ENCODE assay signal across 2 cellular contexts in the genomic region with DNA sequence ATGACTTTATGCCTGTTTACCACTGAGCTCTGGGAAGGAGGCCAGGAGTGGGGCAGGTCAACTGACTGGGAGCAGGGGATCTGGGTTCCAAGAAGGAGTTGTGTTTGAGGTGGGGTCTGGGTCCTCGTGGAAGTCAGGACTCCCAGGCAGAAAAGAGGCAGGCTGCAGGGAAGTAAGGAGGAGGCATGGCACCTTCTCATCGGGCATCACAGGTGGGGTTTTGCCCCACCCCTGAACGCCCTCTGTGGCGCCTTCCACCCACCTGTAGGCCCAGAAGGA.
TF ChIP-seq lines count a peak whose summit lies in the region.

No MANE protein-coding gene starts in this region.

TF ChIP-seq in GM23338, 12 proteins besides CTCF, POLR2A, EP300 and RAD21 (continued from another document):
- no peak for TF ChIP-seq REST (IDR thresholded peaks at IDR 0.05; ENCODE audit: unreplicated experiment)
- no peak for TF ChIP-seq NANOG (IDR thresholded peaks at IDR 0.05; ENCODE audit: borderline replicate concordance)
- no peak for TF ChIP-seq ZNF331 (CRISPR knock-in tag; IDR thresholded peaks at IDR 0.05; ENCODE audit: low read depth)
- TF ChIP-seq POLR2AphosphoS5 (IDR thresholded peaks at IDR 0.05; ENCODE audit: low read depth) = no peak
- TF ChIP-seq ZNF114 (CRISPR knock-in tag; IDR thresholded peaks at IDR 0.05) = no peak
- TF ChIP-seq, protein P1, sequence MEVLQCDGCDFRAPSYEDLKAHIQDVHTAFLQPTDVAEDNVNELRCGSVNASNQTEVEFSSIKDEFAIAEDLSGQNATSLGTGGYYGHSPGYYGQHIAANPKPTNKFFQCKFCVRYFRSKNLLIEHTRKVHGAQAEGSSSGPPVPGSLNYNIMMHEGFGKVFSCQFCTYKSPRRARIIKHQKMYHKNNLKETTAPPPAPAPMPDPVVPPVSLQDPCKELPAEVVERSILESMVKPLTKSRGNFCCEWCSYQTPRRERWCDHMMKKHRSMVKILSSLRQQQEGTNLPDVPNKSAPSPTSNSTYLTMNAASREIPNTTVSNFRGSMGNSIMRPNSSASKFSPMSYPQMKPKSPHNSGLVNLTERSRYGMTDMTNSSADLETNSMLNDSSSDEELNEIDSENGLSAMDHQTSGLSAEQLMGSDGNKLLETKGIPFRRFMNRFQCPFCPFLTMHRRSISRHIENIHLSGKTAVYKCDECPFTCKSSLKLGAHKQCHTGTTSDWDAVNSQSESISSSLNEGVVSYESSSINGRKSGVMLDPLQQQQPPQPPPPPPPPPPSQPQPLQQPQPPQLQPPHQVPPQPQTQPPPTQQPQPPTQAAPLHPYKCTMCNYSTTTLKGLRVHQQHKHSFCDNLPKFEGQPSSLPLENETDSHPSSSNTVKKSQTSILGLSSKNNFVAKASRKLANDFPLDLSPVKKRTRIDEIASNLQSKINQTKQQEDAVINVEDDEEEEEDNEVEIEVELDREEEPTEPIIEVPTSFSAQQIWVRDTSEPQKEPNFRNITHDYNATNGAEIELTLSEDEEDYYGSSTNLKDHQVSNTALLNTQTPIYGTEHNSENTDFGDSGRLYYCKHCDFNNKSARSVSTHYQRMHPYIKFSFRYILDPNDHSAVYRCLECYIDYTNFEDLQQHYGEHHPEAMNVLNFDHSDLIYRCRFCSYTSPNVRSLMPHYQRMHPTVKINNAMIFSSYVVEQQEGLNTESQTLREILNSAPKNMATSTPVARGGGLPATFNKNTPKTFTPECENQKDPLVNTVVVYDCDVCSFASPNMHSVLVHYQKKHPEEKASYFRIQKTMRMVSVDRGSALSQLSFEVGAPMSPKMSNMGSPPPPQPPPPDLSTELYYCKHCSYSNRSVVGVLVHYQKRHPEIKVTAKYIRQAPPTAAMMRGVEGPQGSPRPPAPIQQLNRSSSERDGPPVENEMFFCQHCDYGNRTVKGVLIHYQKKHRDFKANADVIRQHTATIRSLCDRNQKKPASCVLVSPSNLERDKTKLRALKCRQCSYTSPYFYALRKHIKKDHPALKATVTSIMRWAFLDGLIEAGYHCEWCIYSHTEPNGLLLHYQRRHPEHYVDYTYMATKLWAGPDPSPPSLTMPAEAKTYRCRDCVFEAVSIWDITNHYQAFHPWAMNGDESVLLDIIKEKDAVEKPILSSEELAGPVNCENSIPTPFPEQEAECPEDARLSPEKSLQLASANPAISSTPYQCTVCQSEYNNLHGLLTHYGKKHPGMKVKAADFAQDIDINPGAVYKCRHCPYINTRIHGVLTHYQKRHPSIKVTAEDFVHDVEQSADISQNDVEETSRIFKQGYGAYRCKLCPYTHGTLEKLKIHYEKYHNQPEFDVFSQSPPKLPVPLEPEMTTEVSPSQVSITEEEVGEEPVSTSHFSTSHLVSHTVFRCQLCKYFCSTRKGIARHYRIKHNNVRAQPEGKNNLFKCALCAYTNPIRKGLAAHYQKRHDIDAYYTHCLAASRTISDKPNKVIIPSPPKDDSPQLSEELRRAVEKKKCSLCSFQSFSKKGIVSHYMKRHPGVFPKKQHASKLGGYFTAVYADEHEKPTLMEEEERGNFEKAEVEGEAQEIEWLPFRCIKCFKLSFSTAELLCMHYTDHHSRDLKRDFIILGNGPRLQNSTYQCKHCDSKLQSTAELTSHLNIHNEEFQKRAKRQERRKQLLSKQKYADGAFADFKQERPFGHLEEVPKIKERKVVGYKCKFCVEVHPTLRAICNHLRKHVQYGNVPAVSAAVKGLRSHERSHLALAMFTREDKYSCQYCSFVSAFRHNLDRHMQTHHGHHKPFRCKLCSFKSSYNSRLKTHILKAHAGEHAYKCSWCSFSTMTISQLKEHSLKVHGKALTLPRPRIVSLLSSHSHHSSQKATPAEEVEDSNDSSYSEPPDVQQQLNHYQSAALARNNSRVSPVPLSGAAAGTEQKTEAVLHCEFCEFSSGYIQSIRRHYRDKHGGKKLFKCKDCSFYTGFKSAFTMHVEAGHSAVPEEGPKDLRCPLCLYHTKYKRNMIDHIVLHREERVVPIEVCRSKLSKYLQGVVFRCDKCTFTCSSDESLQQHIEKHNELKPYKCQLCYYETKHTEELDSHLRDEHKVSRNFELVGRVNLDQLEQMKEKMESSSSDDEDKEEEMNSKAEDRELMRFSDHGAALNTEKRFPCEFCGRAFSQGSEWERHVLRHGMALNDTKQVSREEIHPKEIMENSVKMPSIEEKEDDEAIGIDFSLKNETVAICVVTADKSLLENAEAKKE (CRISPR knock-in tag; IDR thresholded peaks at IDR 0.05) = no peak
- no peak for TF ChIP-seq ETS1 (IDR thresholded peaks at IDR 0.05)

TF ChIP-seq in HEK293T, 16 proteins besides CTCF, POLR2A, EP300 and RAD21 (continued from another document):
- no peak for TF ChIP-seq PKNOX1 (IDR thresholded peaks at IDR 0.05)
- TF ChIP-seq FOXK2 (IDR thresholded peaks at IDR 0.05) = no peak
- no peak for TF ChIP-seq CTBP1 (IDR thresholded peaks at IDR 0.05; ENCODE audit: borderline replicate concordance)
- TF ChIP-seq ZNF384 (IDR thresholded peaks at IDR 0.05) = no peak
- no peak for TF ChIP-seq NFRKB (IDR thresholded peaks at IDR 0.05)
- no peak for TF ChIP-seq L3MBTL2 (conservative IDR thresholded peaks at IDR 0.05)
- TF ChIP-seq FOXA1 (IDR thresholded peaks at IDR 0.05) = no peak
- TF ChIP-seq ELF4 (IDR thresholded peaks at IDR 0.05) = no peak
- no peak for TF ChIP-seq SP1 (IDR thresholded peaks at IDR 0.05)
- no peak for TF ChIP-seq SUZ12 (IDR thresholded peaks at IDR 0.05)
- TF ChIP-seq TARDBP (IDR thresholded peaks at IDR 0.05) = no peak
- no peak for TF ChIP-seq BHLHE40 (IDR thresholded peaks at IDR 0.05; ENCODE audit: borderline replicate concordance)
